ENCODE assay signal across 23 cellular contexts in the genomic region with DNA sequence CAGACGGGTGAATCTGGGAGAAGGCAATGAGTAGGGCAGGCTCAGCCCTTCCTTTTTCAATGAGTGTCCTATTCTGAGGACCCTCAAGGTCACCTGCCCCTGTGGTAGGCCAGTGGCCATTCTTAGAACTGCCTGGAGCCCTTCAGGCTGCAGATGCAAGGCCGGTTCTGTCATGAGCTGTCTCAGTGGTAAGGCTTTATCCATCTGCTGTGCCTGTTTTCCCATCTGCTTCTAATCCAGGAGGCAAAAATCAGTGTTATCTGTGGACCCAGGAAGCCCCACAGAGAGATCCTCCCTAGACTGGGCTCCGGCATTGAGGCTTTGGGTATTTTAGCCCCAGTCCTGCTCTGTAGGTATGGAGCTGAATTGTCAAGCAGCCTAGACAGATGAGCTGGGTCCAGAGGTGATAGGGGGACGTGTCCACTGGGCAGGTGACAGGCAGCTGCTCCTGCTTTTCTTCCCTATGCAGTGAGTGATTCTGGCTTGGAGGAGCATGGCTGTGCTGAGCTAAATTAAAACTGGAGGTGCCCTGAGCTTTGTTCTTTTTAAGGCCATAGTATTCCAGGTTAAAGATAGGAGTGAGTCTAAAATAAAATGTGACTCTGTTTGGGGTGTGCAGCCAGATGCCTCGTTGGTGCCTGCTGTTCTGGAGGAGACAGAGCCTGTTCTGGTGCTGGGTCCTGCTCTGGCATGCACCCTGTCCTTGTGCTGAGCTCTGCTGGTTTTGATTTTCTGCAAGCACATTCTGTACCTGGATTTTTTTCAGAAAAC.
DNase-seq lines count a peak whose midpoint lies in the region; ATAC-seq, FAIRE-seq and TF ChIP-seq lines count a peak whose summit lies in the region.
"Had no signal": no experiment of that assay in that cellular context is flagged by ENCODE, and none has a peak within 500 bp of the region (broad histone marks: within the 10 kb centered on the region; RNA-seq: fewer than 3 reads in every experiment).

No MANE protein-coding gene starts in this region.

- in situ Hi-C loops in gastrocnemius medialis (cut with MboI; ENCODE audit: low sequenced_read_pairs in 4 of 4), result no loop called here

- peaks cover 46 to 56% of the 10 kb centered on the region in 2 donors for H3K4me1 ChIP-seq in gastrocnemius medialis
- H3K4me1 ChIP-seq: gastroesophageal sphincter, left lung, SJCRH30, thyroid gland had no signal

- no peak overlapping the region for H3K4me3 ChIP-seq in gastrocnemius medialis
- H3K4me3 ChIP-seq: gastroesophageal sphincter, GM12878, K562, left lung, SJCRH30, skin epidermis, thyroid gland had no signal

- no peak for FAIRE-seq in D721Med (lab: Jason Lieb, UNC)
- FAIRE-seq: endometrium, GM12878, HTR-8/SVneo, K562 had no signal

- peak overlapping the region; percentile 80 to 96 (median 92) for H3K27ac ChIP-seq in gastrocnemius medialis
- H3K27ac ChIP-seq: gastroesophageal sphincter, left lung, SJCRH30, skin epidermis, thyroid gland had no signal

- ATAC-seq in left cardiac atrium (peak; percentile 57 to 73), gastrocnemius medialis (peak; percentile 57 to 69)
- ATAC-seq: gastroesophageal sphincter, GM12878, K562, left lung had no signal

- no peaks in the 10 kb centered on the region for H3K9me3 ChIP-seq in gastrocnemius medialis
- H3K9me3 ChIP-seq: SJCRH30, thyroid gland had no signal

- no peaks in the 10 kb centered on the region for H3K36me3 ChIP-seq in gastrocnemius medialis
- H3K36me3 ChIP-seq: gastroesophageal sphincter, left lung, SJCRH30, thyroid gland had no signal

- TF ChIP-seq POLR2A in gastrocnemius medialis (IDR thresholded peaks at IDR 0.05) (no peak), erythroblast (IDR thresholded peaks at IDR 0.05; ENCODE audit: low read length) (no peak)

- H3K27me3 ChIP-seq in gastrocnemius medialis, result no peaks in the 10 kb centered on the region
- H3K27me3 ChIP-seq: gastroesophageal sphincter, left lung, SJCRH30, thyroid gland had no signal

- intact Hi-C loops in left cardiac atrium (cut with DNase I), result no loop called here
- intact Hi-C loops in gastrocnemius medialis (cut with DNase I; ENCODE audit: low total_unique reads), result loop anchor here (5.0 kb wide), 1 partner anchor 88 kb away; no protein-coding TSS in a partner anchor

- peak; percentile 66 for DNase-seq in D721Med (ENCODE audit: insufficient read length, low spot score)
- DNase-seq in SK-N-DZ (ENCODE audit: low spot score), result peak; percentile 27
- no peak for DNase-seq in left cardiac atrium
- peak; percentile 55 to 81 for DNase-seq in gastrocnemius medialis
- DNase-seq in activated naive CD4-positive, alpha-beta T cell (lab: John Stamatoyannopoulos, UW), result no peak
- DNase-seq in erythroblast (lab: John Stamatoyannopoulos, UW), result no peak
- DNase-seq in NCI-H1048 (lab: John Stamatoyannopoulos, UW), result no peak
- DNase-seq: activated CD4-positive, alpha-beta T cell treated with anti-CD3 and anti-CD28 coated beads, Interleukin-2, amount 50 U/mL, for 48 hours; activated CD8-positive, alpha-beta memory T cell treated with anti-CD3 and anti-CD28 coated beads, Interleukin-2, amount 50 U/mL, for 4 hours; activated naive CD4-positive, alpha-beta T cell treated with anti-CD3 and anti-CD28 coated beads, Interleukin-2, amount 50 U/mL, for 16 hours; left lung; naive B cell; NCI-H2081 treated with DMSO at 0.1 percent for 48 hours; occipital lobe; SJCRH30; T-helper 1 cell; thyroid gland had no signal

- TF ChIP-seq CTCF in D721Med (IDR thresholded peaks at IDR 0.05; ENCODE audit: insufficient read depth, missing control alignments) (no peak), gastrocnemius medialis (IDR thresholded peaks at IDR 0.05 in 4 of 5, conservative IDR thresholded peaks at IDR 0.05 in 1 of 5) (no peak)

Comparison
In these comparisons a context has a peak if more than half of its experiments do, and no peak if none do; other contexts are left out.
1. DNase-seq: peak in D721Med (single experiment), SK-N-DZ (single experiment) and gastrocnemius medialis (2 of 2); none in left cardiac atrium (single experiment), activated naive CD4-positive, alpha-beta T cell (0 of 4), erythroblast (0 of 2) and NCI-H1048 (single experiment).